In genomic region chr2:189648846-189649529, GRCh38 we compare ENCODE assay signal across 27 cellular contexts. TPM values are rescaled to one million over a fixed set of nuclear protein-coding genes. Genes with fewer than 3 reads are reported as not detected.
DNase-seq lines count a peak whose midpoint lies in the region; ATAC-seq and TF ChIP-seq lines count a peak whose summit lies in the region.
"Had no signal": no experiment of that assay in that cellular context is flagged by ENCODE, and none has a peak within 500 bp of the region (broad histone marks: within the 10 kb centered on the region; RNA-seq: fewer than 3 reads in every experiment).

No MANE protein-coding gene starts in this region.

- H3K27ac ChIP-seq in smooth muscle cell (ENCODE audit: low read depth), result peak overlapping the region; percentile 56
- no peak overlapping the region for H3K27ac ChIP-seq in heart right ventricle
- H3K27ac ChIP-seq: neutrophil, PC-9 had no signal

- no peaks in the 10 kb centered on the region for H3K36me3 Mint-ChIP-seq in activated CD4-positive, alpha-beta T cell treated with anti-CD3 and anti-CD28 coated beads for 36 hours (ENCODE audit: low read depth)
- H3K36me3 Mint-ChIP-seq: CD14-positive monocyte; memory B cell; stimulated activated effector memory CD8-positive, alpha-beta T cell treated with anti-CD3 and anti-CD28 coated beads, Interleukin-12 subunit alpha, Interleukin-12 subunit beta, amount 100 ng/mL, for 72 hours had no signal

- no peaks in the 10 kb centered on the region for H3K36me3 ChIP-seq in smooth muscle cell (ENCODE audit: low read depth)
- no peaks in the 10 kb centered on the region for H3K36me3 ChIP-seq in heart right ventricle
- H3K36me3 ChIP-seq: MG63, neutrophil had no signal

- no peaks in the 10 kb centered on the region for H4K20me1 ChIP-seq in smooth muscle cell (ENCODE audit: low read depth)

- H3K4me1 ChIP-seq in smooth muscle cell (ENCODE audit: low read depth) (peaks cover 4% of the 10 kb centered on the region), heart right ventricle (no peaks in the 10 kb centered on the region)

- H3K9me3 ChIP-seq in smooth muscle cell (replicated peaks; ENCODE audit: low read depth) (no peaks in the 10 kb centered on the region), heart right ventricle (no peaks in the 10 kb centered on the region)
- H3K9me3 ChIP-seq: MG63, neutrophil had no signal

- H3K4me2 ChIP-seq in smooth muscle cell, result peak overlapping the region; percentile 17
- H3K4me2 ChIP-seq: PC-9 had no signal

- peaks cover 5% of the 10 kb centered on the region for H3K4me1 Mint-ChIP-seq in activated CD4-positive, alpha-beta T cell treated with anti-CD3 and anti-CD28 coated beads for 36 hours
- H3K4me1 Mint-ChIP-seq: CD14-positive monocyte; memory B cell; stimulated activated effector memory CD8-positive, alpha-beta T cell treated with anti-CD3 and anti-CD28 coated beads, Interleukin-12 subunit alpha, Interleukin-12 subunit beta, amount 100 ng/mL, for 72 hours had no signal

- H3K27me3 ChIP-seq in smooth muscle cell (ENCODE audit: low read depth), result no peaks in the 10 kb centered on the region
- no peaks in the 10 kb centered on the region for H3K27me3 ChIP-seq in heart right ventricle
- H3K27me3 ChIP-seq: MG63, neutrophil had no signal

- no peaks in the 10 kb centered on the region for H3K79me2 ChIP-seq in smooth muscle cell (ENCODE audit: low read depth)

- no peaks in the 10 kb centered on the region for H3K27me3 Mint-ChIP-seq in activated CD4-positive, alpha-beta T cell treated with anti-CD3 and anti-CD28 coated beads for 36 hours
- H3K27me3 Mint-ChIP-seq: activated CD8-positive, alpha-beta T cell treated with anti-CD3 and anti-CD28 coated beads for 36 hours; memory B cell had no signal

- intact Hi-C loops in activated CD4-positive, alpha-beta T cell treated with anti-CD3 and anti-CD28 coated beads for 36 hours (cut with DNase I, micrococcal nuclease), result no loop called here
- intact Hi-C loops in heart right ventricle (cut with DNase I), result no loop called here
- intact Hi-C loops in Right ventricle myocardium superior (cut with DNase I), result no loop called here

- no peak for TF ChIP-seq CTCF in smooth muscle cell (IDR thresholded peaks at IDR 0.05; ENCODE audit: borderline replicate concordance, insufficient read depth, poor library complexity, severe bottlenecking)
- no peak for TF ChIP-seq CTCF in heart right ventricle (IDR thresholded peaks at IDR 0.05)

- no peak overlapping the region for H3K4me3 ChIP-seq in smooth muscle cell
- no peak overlapping the region for H3K4me3 ChIP-seq in heart right ventricle
- H3K4me3 ChIP-seq: MG63, PC-9 had no signal

- no peak overlapping the region for H3K9ac ChIP-seq in smooth muscle cell (ENCODE audit: low read depth)

- POLR2A ChIA-PET in activated CD4-positive, alpha-beta T cell treated with anti-CD3 and anti-CD28 coated beads for 36 hours (lab: Charles Lee), result no interaction called here

- H2AFZ ChIP-seq in smooth muscle cell (ENCODE audit: low read depth), result no peak overlapping the region
- H2AFZ ChIP-seq: PC-9 had no signal

- CTCF ChIA-PET in activated CD4-positive, alpha-beta T cell treated with anti-CD3 and anti-CD28 coated beads for 36 hours (lab: Charles Lee), result interaction anchor here (0.9 to 1.1 kb wide), 2 partner anchors 12 to 55 kb away, joined by 3 read pairs; no protein-coding TSS in a partner anchor

- DNase-seq in activated CD4-positive, alpha-beta T cell treated with anti-CD3 and anti-CD28 coated beads for 36 hours, result no peak
- no peak for DNase-seq in activated CD4-positive, alpha-beta T cell treated with anti-CD3 and anti-CD28 coated beads for 1 hour
- DNase-seq in NCI-H82 treated with DMSO at 0.1 percent for 48 hours (lab: John Stamatoyannopoulos, UW; ENCODE audit: unreplicated experiment) (peak; percentile 63), fibroblast of peridontal ligament (ENCODE audit: extremely low read depth) (peak; percentile 86), smooth muscle cell (lab: John Stamatoyannopoulos, UW; ENCODE audit: unreplicated experiment) (no peak), heart right ventricle (no peak), Right ventricle myocardium superior (no peak)
- DNase-seq: activated CD8-positive, alpha-beta T cell treated with anti-CD3 and anti-CD28 coated beads for 36 hours; activated effector memory CD4-positive, alpha-beta T cell treated with anti-CD3 and anti-CD28 coated beads, Interleukin-2, amount 50 U/mL, for 16 hours; Calu3; head of caudate nucleus; left cardiac atrium; MG63; NCI-H1417; NCI-H510A; NK-92 treated with Interleukin-12 subunit alpha and Interleukin-12 subunit beta, amount 100 ng/mL, for 24 hours; PC-9; SHP77; small intestine; stimulated activated CD4-positive, alpha-beta T cell treated with anti-CD3 and anti-CD28 coated beads, Interleukin-2, amount 100 ng/mL, for 48 hours; T-helper 1 cell had no signal

- H3F3A ChIP-seq in smooth muscle cell (ENCODE audit: low read depth), result no peaks in the 10 kb centered on the region

- no peak for ATAC-seq in activated CD4-positive, alpha-beta T cell treated with anti-CD3 and anti-CD28 coated beads for 36 hours
- ATAC-seq in heart right ventricle (no peak), HG02885 (IDR thresholded peaks at IDR 0.05; ENCODE audit: poor library complexity, unreplicated experiment) (no peak), Right ventricle myocardium superior (ENCODE audit: poor library complexity) (no peak)
- ATAC-seq: activated CD4-positive, CD25-positive, alpha-beta regulatory T cell treated with anti-CD3 and anti-CD28 coated beads, Interleukin-2, amount 50 U/mL, for 24 hours; activated CD8-positive, alpha-beta T cell treated with anti-CD3 and anti-CD28 coated beads for 36 hours; left cardiac atrium; stimulated activated effector memory CD8-positive, alpha-beta T cell treated with anti-CD3 and anti-CD28 coated beads, Interleukin-12 subunit alpha, Interleukin-12 subunit beta, amount 100 ng/mL, for 72 hours had no signal

- no peak overlapping the region for H3K4me3 Mint-ChIP-seq in activated CD4-positive, alpha-beta T cell treated with anti-CD3 and anti-CD28 coated beads for 36 hours
- H3K4me3 Mint-ChIP-seq: activated CD8-positive, alpha-beta T cell treated with anti-CD3 and anti-CD28 coated beads for 36 hours; CD14-positive monocyte; memory B cell; stimulated activated effector memory CD8-positive, alpha-beta T cell treated with anti-CD3 and anti-CD28 coated beads, Interleukin-12 subunit alpha, Interleukin-12 subunit beta, amount 100 ng/mL, for 72 hours had no signal

- 10% methylated on average over 1 of the region's 1 CpG for WGBS in smooth muscle cell (ENCODE audit: low lambda C conversion rate)
- WGBS in heart right ventricle, 2 donors, result 79% methylated on average over 1 of the region's 1 CpG

- peaks cover 9% of the 10 kb centered on the region for H3K9me3 Mint-ChIP-seq in activated CD4-positive, alpha-beta T cell treated with anti-CD3 and anti-CD28 coated beads for 36 hours (ENCODE audit: low read depth)
- H3K9me3 Mint-ChIP-seq: memory B cell; stimulated activated effector memory CD8-positive, alpha-beta T cell treated with anti-CD3 and anti-CD28 coated beads, Interleukin-12 subunit alpha, Interleukin-12 subunit beta, amount 100 ng/mL, for 72 hours had no signal

- H3K27ac Mint-ChIP-seq in activated CD4-positive, alpha-beta T cell treated with anti-CD3 and anti-CD28 coated beads for 36 hours, result peak overlapping the region; percentile 37
- H3K27ac Mint-ChIP-seq: activated CD8-positive, alpha-beta T cell treated with anti-CD3 and anti-CD28 coated beads for 36 hours; CD14-positive monocyte; memory B cell; stimulated activated effector memory CD8-positive, alpha-beta T cell treated with anti-CD3 and anti-CD28 coated beads, Interleukin-12 subunit alpha, Interleukin-12 subunit beta, amount 100 ng/mL, for 72 hours had no signal

RNA-seq across cellular contexts. Expression of gene ASNSD1, which starts 12.3 kb away (rescaled TPM):
- 10 to 100 TPM; 50.9 to 58.4 TPM for total RNA-seq in activated CD4-positive, alpha-beta T cell treated with anti-CD3 and anti-CD28 coated beads for 36 hours
- total RNA-seq in smooth muscle cell, result 52.4 and 59.5 TPM in 2 replicates
- polyA plus RNA-seq in smooth muscle cell, result 26.3 and 28.3 TPM in 2 replicates
- 10 to 100 TPM; 25.9 to 46.7 (median 30.8) TPM for total RNA-seq in heart right ventricle
- polyA plus RNA-seq in heart right ventricle, result 10 to 100 TPM; 29.3 to 32.1 TPM
- 37.9 TPM for total RNA-seq in Right ventricle myocardium superior

RNA-seq across cellular contexts. Expression of gene ANKAR, which starts 25.5 kb away (rescaled TPM):
- total RNA-seq in activated CD4-positive, alpha-beta T cell treated with anti-CD3 and anti-CD28 coated beads for 36 hours, result 1 to 10 TPM; 2.5 to 2.7 TPM
- total RNA-seq in smooth muscle cell (1.7 and 17.1 TPM in 2 replicates), heart right ventricle (1 to 10 TPM; 4.4 to 9.3 (median 5.8) TPM), Right ventricle myocardium superior (8.1 TPM)
- polyA plus RNA-seq in smooth muscle cell (0.89 and 4.2 TPM in 2 replicates), heart right ventricle (1 to 10 TPM in 1 of 2 donors, under 1 TPM in 1; 0.64 to 5.6 TPM)

Comparison
In these comparisons a context has a peak if more than half of its experiments do, and no peak if none do; other contexts are left out.
1. DNase-seq: peak in NCI-H82 treated with DMSO at 0.1 percent for 48 hours (single experiment) and fibroblast of peridontal ligament (single experiment); none in activated CD4-positive, alpha-beta T cell treated with anti-CD3 and anti-CD28 coated beads for 36 hours (single experiment), activated CD4-positive, alpha-beta T cell treated with anti-CD3 and anti-CD28 coated beads for 1 hour (single experiment), smooth muscle cell (single experiment), heart right ventricle (0 of 2) and Right ventricle myocardium superior (single experiment).